ENCODE assay signal across 19 cellular contexts in the genomic region with DNA sequence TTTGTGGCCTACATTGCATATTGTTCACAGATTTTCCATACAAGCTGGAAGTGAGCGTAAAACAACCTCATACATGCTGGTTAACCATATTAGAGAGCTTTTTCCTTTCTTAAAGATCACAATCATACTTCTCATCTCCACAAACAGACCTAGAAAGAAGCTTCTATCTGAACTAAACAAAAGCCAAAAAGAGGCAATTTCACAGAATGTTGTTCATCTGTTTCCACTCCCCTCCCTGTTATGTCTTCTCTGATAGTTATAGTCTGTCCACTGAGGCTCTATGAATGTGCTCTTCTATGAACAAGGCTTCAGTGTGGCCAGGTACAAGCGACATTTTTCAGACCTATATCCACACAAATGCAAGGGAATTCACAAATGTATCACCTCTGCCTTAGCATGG.
"Had no signal": no experiment of that assay in that cellular context is flagged by ENCODE, and none has a peak within 500 bp of the region (broad histone marks: within the 10 kb centered on the region; RNA-seq: fewer than 3 reads in every experiment).

No MANE protein-coding gene starts in this region.

- DNase-seq: esophagus squamous epithelium; foreskin fibroblast; left colon; naive thymus-derived CD4-positive, alpha-beta T cell; nephron progenitor cell; retina; spleen; stimulated activated CD4-positive, alpha-beta T cell treated with anti-CD3 and anti-CD28 coated beads, Interleukin-15, amount 100 ng/mL, for 24 hours; stimulated activated CD4-positive, alpha-beta T cell treated with anti-CD3 and anti-CD28 coated beads, Interleukin-1b, Interleukin-23, amount 100 ng/mL, for 48 hours; stimulated activated CD4-positive, alpha-beta T cell treated with anti-CD3 and anti-CD28 coated beads, Interleukin-4, amount 100 ng/mL, for 24 hours; stimulated activated naive CD4-positive, alpha-beta T cell; tibial artery; upper lobe of right lung had no signal

- H3K9ac ChIP-seq: parathyroid adenoma had no signal

- ATAC-seq: gastroesophageal sphincter; left colon; naive thymus-derived CD4-positive, alpha-beta T cell; sciatic nerve; upper lobe of right lung had no signal

- H3K4me1 ChIP-seq: esophagus squamous epithelium, gastroesophageal sphincter, parathyroid adenoma, prostate gland, spleen, upper lobe of right lung, vagina had no signal

- H3K4me3 ChIP-seq: esophagus squamous epithelium, gastroesophageal sphincter, prostate gland, spleen, tibial artery, upper lobe of right lung, vagina had no signal

- H3K27me3 Mint-ChIP-seq: dendritic cell treated with granulocyte-macrophage colony-stimulating factor and Interleukin-4, amounts not matched to agents 40 ng/mL and 50 ng/mL, for 4 days; naive thymus-derived CD4-positive, alpha-beta T cell had no signal

- H3K4me3 Mint-ChIP-seq: dendritic cell treated with granulocyte-macrophage colony-stimulating factor and Interleukin-4, amounts not matched to agents 40 ng/mL and 50 ng/mL, for 4 days; naive thymus-derived CD4-positive, alpha-beta T cell; nephron progenitor cell had no signal

- H3K79me2 ChIP-seq: parathyroid adenoma had no signal

- H3K27me3 ChIP-seq: esophagus squamous epithelium, gastroesophageal sphincter, spleen, tibial artery, upper lobe of right lung, vagina had no signal

- H2AFZ ChIP-seq: parathyroid adenoma had no signal

- H3K36me3 ChIP-seq: prostate gland, upper lobe of right lung had no signal

- H3K27ac ChIP-seq: esophagus squamous epithelium, gastroesophageal sphincter, parathyroid adenoma, prostate gland, spleen, tibial artery, upper lobe of right lung, vagina had no signal

- H3K4me1 Mint-ChIP-seq: nephron progenitor cell had no signal

- H3K9me3 ChIP-seq: esophagus squamous epithelium, prostate gland, upper lobe of right lung, vagina had no signal

- H3K27ac Mint-ChIP-seq: dendritic cell treated with granulocyte-macrophage colony-stimulating factor and Interleukin-4, amounts not matched to agents 40 ng/mL and 50 ng/mL, for 4 days; nephron progenitor cell had no signal
